Comparison of ENCODE assay signal across 8 cellular contexts in the genomic region with DNA sequence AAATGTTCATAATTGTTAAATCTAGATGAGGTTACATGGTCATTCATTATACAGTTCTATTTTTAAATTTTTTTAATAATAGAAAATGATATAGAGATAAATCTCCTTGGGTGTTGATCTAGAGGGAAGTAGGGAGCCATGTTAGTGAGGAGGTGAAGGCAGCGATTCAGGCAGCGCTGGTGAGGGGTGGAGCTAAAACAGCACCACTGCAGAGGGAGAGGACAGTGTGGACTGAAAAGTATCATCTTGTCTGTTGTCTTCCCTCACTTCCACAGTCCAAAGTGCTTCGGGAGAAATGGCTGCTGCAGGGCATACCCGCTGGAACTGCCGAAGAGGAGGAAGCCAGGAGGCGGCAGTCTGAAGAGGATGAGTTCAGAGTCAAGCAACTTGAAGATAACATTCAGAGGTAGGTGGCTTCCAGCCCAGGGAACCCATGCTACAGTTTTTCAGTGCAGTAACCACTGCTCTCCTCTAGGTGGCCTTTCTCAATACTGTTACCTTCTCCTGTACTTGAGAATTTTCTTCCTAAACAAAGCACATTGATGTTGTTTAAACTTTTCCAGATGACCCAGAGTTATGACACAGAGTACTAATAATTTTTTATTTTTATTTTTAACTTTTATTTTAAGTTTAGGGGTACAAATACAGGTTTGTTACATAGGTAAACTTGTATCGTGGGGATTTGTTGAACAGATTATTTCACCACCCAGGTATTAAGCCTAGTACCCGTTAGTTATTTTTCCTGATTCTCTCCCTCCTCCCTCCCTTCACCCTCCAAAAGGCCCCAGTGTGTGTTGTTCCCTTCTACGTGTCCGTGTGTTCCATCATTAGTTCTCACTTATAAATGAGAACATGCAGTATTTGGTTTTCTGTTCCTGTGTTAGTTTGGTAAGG.
DNase-seq lines count a peak whose midpoint lies in the region; ATAC-seq and TF ChIP-seq lines count a peak whose summit lies in the region.

No MANE protein-coding gene starts in this region.

- H3K4me3 ChIP-seq in AG09309 (ENCODE audit: control insufficient read depth, low read depth, low read length) (no peak overlapping the region), spleen (no peak overlapping the region), coronary artery (no peak overlapping the region)

- no peaks in the 10 kb centered on the region for H3K9me3 ChIP-seq in spleen

- no peaks in the 10 kb centered on the region for H3K36me3 ChIP-seq in spleen

- peak overlapping the region; percentile 71 for H3K4me3 Mint-ChIP-seq in T-helper 1 cell treated with Interleukin-12 subunit alpha and Interleukin-12 subunit beta and Interleukin-4 antibody, amounts not matched to agents 30 μg/mL and 1 μg/mL, for 36 hours

- peaks cover 44% of the 10 kb centered on the region for H3K4me1 Mint-ChIP-seq in T-helper 1 cell treated with Interleukin-12 subunit alpha and Interleukin-12 subunit beta and Interleukin-4 antibody, amounts not matched to agents 30 μg/mL and 1 μg/mL, for 36 hours (ENCODE audit: low read depth)

- ATAC-seq in GM18511 (IDR thresholded peaks at IDR 0.05; ENCODE audit: unreplicated experiment) (peak; percentile 87), HG03378 (IDR thresholded peaks at IDR 0.05; ENCODE audit: unreplicated experiment) (peak; percentile 78)

- H3K27ac ChIP-seq in spleen (no peak overlapping the region), coronary artery (no peak overlapping the region)

- TF ChIP-seq POLR2A in erythroblast (IDR thresholded peaks at IDR 0.05; ENCODE audit: low read length) (no peak), spleen (IDR thresholded peaks at IDR 0.05) (no peak)

- TF ChIP-seq CTCF in AG09309 (IDR thresholded peaks at IDR 0.05; ENCODE audit: control insufficient read depth, insufficient read depth, low read depth, low read length, missing control alignments): peak; percentile 69
- TF ChIP-seq CTCF in spleen (IDR thresholded peaks at IDR 0.05 in 8 of 11, conservative IDR thresholded peaks at IDR 0.05 in 3 of 11): peak in 10 of 11 experiments; percentile 31 to 81 (median 67)
- TF ChIP-seq CTCF in coronary artery (IDR thresholded peaks at IDR 0.05): no peak

- WGBS in spleen, 5 donors: 63 to 73% (median 68%) methylated on average over 10 of the region's 10 CpGs

- H3K4me1 ChIP-seq in spleen: no peaks in the 10 kb centered on the region

- no peaks in the 10 kb centered on the region for H3K27me3 Mint-ChIP-seq in T-helper 1 cell treated with Interleukin-12 subunit alpha and Interleukin-12 subunit beta and Interleukin-4 antibody, amounts not matched to agents 30 μg/mL and 1 μg/mL, for 36 hours (ENCODE audit: low read depth)

- DNase-seq in AG09309 (ENCODE audit: low read depth) (no peak), erythroblast (lab: John Stamatoyannopoulos, UW) (peak; percentile 19 to 41), spleen (no peak), coronary artery (ENCODE audit: low spot score) (no peak), inferior parietal cortex (ENCODE audit: extremely low spot score) (no peak)

- peak overlapping the region; percentile 70 for H3K27ac Mint-ChIP-seq in T-helper 1 cell treated with Interleukin-12 subunit alpha and Interleukin-12 subunit beta and Interleukin-4 antibody, amounts not matched to agents 30 μg/mL and 1 μg/mL, for 36 hours

- intact Hi-C loops in spleen (cut with DNase I; ENCODE audit: low total_unique reads): no loop called here

- peaks cover 5% of the 10 kb centered on the region for H3K9me3 Mint-ChIP-seq in T-helper 1 cell treated with Interleukin-12 subunit alpha and Interleukin-12 subunit beta and Interleukin-4 antibody, amounts not matched to agents 30 μg/mL and 1 μg/mL, for 36 hours

- peaks cover 14% of the 10 kb centered on the region for H3K36me3 Mint-ChIP-seq in T-helper 1 cell treated with Interleukin-12 subunit alpha and Interleukin-12 subunit beta and Interleukin-4 antibody, amounts not matched to agents 30 μg/mL and 1 μg/mL, for 36 hours (ENCODE audit: low read depth)

- peaks cover 0 to 18% (median 0%) of the 10 kb centered on the region in 7 donors for H3K27me3 ChIP-seq in spleen (replicated peaks in 1 of 7)

Comparison
In these comparisons a context has a peak if more than half of its experiments do, and no peak if none do; other contexts are left out.
1. DNase-seq: peak in erythroblast (2 of 2); none in AG09309 (single experiment), spleen (single experiment), coronary artery (single experiment) and inferior parietal cortex (single experiment).